In genomic region chr7:2100278-2101205, GRCh38 we compare ENCODE assay signal across 9 cellular contexts.
DNase-seq lines count a peak whose midpoint lies in the region; ATAC-seq and TF ChIP-seq lines count a peak whose summit lies in the region.
"Had no signal": no experiment of that assay in that cellular context is flagged by ENCODE, and none has a peak within 500 bp of the region (broad histone marks: within the 10 kb centered on the region; RNA-seq: fewer than 3 reads in every experiment).

No MANE protein-coding gene starts in this region.

- intact Hi-C loops in activated naive CD4-positive, alpha-beta T cell treated with anti-CD3 and anti-CD28 coated beads for 36 hours (cut with micrococcal nuclease) = loop anchor here (5.0 kb wide), 6 partner anchors 132 to 528 kb away; partner anchors contain the start of genes EIF3B, MAD1L1 and PSMG3
- intact Hi-C loops in activated CD8-positive, alpha-beta T cell treated with anti-CD3 and anti-CD28 coated beads for 36 hours (cut with micrococcal nuclease) = no loop called here

- CTCF ChIA-PET in activated naive CD4-positive, alpha-beta T cell treated with anti-CD3 and anti-CD28 coated beads for 36 hours (lab: Charles Lee) = interaction anchor here (0.6 to 1.8 kb wide), 3 partner anchors 60 to 367 kb away, joined by 3 to 4 read pairs (median 3); no protein-coding TSS in a partner anchor
- CTCF ChIA-PET in activated CD8-positive, alpha-beta T cell treated with anti-CD3 and anti-CD28 coated beads for 36 hours (lab: Charles Lee) = interaction anchor here (0.8 to 1.2 kb wide), 2 partner anchors 13 to 58 kb away, joined by 3 read pairs; no protein-coding TSS in a partner anchor

- TF ChIP-seq CTCF in activated CD8-positive, alpha-beta T cell treated with anti-CD3 and anti-CD28 coated beads for 36 hours (IDR thresholded peaks at IDR 0.05) = peak; percentile 14

- POLR2A ChIA-PET in activated CD8-positive, alpha-beta T cell treated with anti-CD3 and anti-CD28 coated beads for 36 hours (lab: Charles Lee) = interaction anchor here (1.4 to 1.5 kb wide), 2 partner anchors 8 to 19 kb away, joined by 3 read pairs; no protein-coding TSS in a partner anchor

- no peak overlapping the region for H3K27ac Mint-ChIP-seq in activated naive CD4-positive, alpha-beta T cell treated with anti-CD3 and anti-CD28 coated beads for 36 hours
- H3K27ac Mint-ChIP-seq in activated CD8-positive, alpha-beta T cell treated with anti-CD3 and anti-CD28 coated beads for 36 hours = peak overlapping the region; percentile 73
- peak overlapping the region; percentile 81 for H3K27ac Mint-ChIP-seq in stimulated activated naive CD8-positive, alpha-beta T cell treated with anti-CD3 and anti-CD28 coated beads, Interleukin-15, Interleukin-2, amounts not matched to agents 100 ng/mL and 50 ng/mL, for 24 hours

- H3K36me3 Mint-ChIP-seq in activated naive CD4-positive, alpha-beta T cell treated with anti-CD3 and anti-CD28 coated beads for 36 hours (ENCODE audit: low read depth) = peaks cover 1% of the 10 kb centered on the region
- peaks cover 2% of the 10 kb centered on the region for H3K36me3 Mint-ChIP-seq in activated CD8-positive, alpha-beta T cell treated with anti-CD3 and anti-CD28 coated beads for 36 hours (ENCODE audit: low read depth)
- H3K36me3 Mint-ChIP-seq in stimulated activated naive CD8-positive, alpha-beta T cell treated with anti-CD3 and anti-CD28 coated beads, Interleukin-15, Interleukin-2, amounts not matched to agents 100 ng/mL and 50 ng/mL, for 24 hours (ENCODE audit: low read depth) = peaks cover 5% of the 10 kb centered on the region

- peaks cover 58% of the 10 kb centered on the region for H3K4me1 Mint-ChIP-seq in activated naive CD4-positive, alpha-beta T cell treated with anti-CD3 and anti-CD28 coated beads for 36 hours (ENCODE audit: low read depth)
- H3K4me1 Mint-ChIP-seq in activated CD8-positive, alpha-beta T cell treated with anti-CD3 and anti-CD28 coated beads for 36 hours (ENCODE audit: low read depth) = peaks cover 54% of the 10 kb centered on the region
- H3K4me1 Mint-ChIP-seq in stimulated activated naive CD8-positive, alpha-beta T cell treated with anti-CD3 and anti-CD28 coated beads, Interleukin-15, Interleukin-2, amounts not matched to agents 100 ng/mL and 50 ng/mL, for 24 hours (ENCODE audit: low read depth) = peaks cover 74% of the 10 kb centered on the region

- ATAC-seq in HG03025 (IDR thresholded peaks at IDR 0.05; ENCODE audit: low FRiP score, unreplicated experiment) (peak; percentile 45), GM21360 (IDR thresholded peaks at IDR 0.05; ENCODE audit: unreplicated experiment) (no peak), HG02884 (IDR thresholded peaks at IDR 0.05; ENCODE audit: unreplicated experiment) (no peak)
- peak; percentile 52 for ATAC-seq in activated CD8-positive, alpha-beta T cell treated with anti-CD3 and anti-CD28 coated beads for 36 hours
- ATAC-seq: lower lobe of right lung had no signal

- peak; percentile 71 for DNase-seq in activated naive CD4-positive, alpha-beta T cell treated with anti-CD3 and anti-CD28 coated beads for 36 hours
- DNase-seq in activated naive CD4-positive, alpha-beta T cell treated with Interleukin-2 at 50 U/mL for 16 hours = no peak
- DNase-seq in activated CD8-positive, alpha-beta T cell treated with anti-CD3 and anti-CD28 coated beads for 36 hours = peak; percentile 73
- DNase-seq in DMS79 (lab: John Stamatoyannopoulos, UW) = no peak
- DNase-seq: lower lobe of right lung had no signal

- no peaks in the 10 kb centered on the region for H3K9me3 Mint-ChIP-seq in activated naive CD4-positive, alpha-beta T cell treated with anti-CD3 and anti-CD28 coated beads for 36 hours
- no peaks in the 10 kb centered on the region for H3K9me3 Mint-ChIP-seq in activated CD8-positive, alpha-beta T cell treated with anti-CD3 and anti-CD28 coated beads for 36 hours
- H3K9me3 Mint-ChIP-seq in stimulated activated naive CD8-positive, alpha-beta T cell treated with anti-CD3 and anti-CD28 coated beads, Interleukin-15, Interleukin-2, amounts not matched to agents 100 ng/mL and 50 ng/mL, for 24 hours = no peaks in the 10 kb centered on the region

- H3K27me3 Mint-ChIP-seq in activated naive CD4-positive, alpha-beta T cell treated with anti-CD3 and anti-CD28 coated beads for 36 hours (ENCODE audit: low read depth) = no peaks in the 10 kb centered on the region
- H3K27me3 Mint-ChIP-seq in activated CD8-positive, alpha-beta T cell treated with anti-CD3 and anti-CD28 coated beads for 36 hours = no peaks in the 10 kb centered on the region
- H3K27me3 Mint-ChIP-seq in stimulated activated naive CD8-positive, alpha-beta T cell treated with anti-CD3 and anti-CD28 coated beads, Interleukin-15, Interleukin-2, amounts not matched to agents 100 ng/mL and 50 ng/mL, for 24 hours = no peaks in the 10 kb centered on the region

- H3K4me3 Mint-ChIP-seq in activated naive CD4-positive, alpha-beta T cell treated with anti-CD3 and anti-CD28 coated beads for 36 hours = no peak overlapping the region
- no peak overlapping the region for H3K4me3 Mint-ChIP-seq in activated CD8-positive, alpha-beta T cell treated with anti-CD3 and anti-CD28 coated beads for 36 hours
- H3K4me3 Mint-ChIP-seq in stimulated activated naive CD8-positive, alpha-beta T cell treated with anti-CD3 and anti-CD28 coated beads, Interleukin-15, Interleukin-2, amounts not matched to agents 100 ng/mL and 50 ng/mL, for 24 hours = peak overlapping the region; percentile 39

Comparison
In these comparisons a context has a peak if more than half of its experiments do, and no peak if none do; other contexts are left out.
1. DNase-seq: peak in activated naive CD4-positive, alpha-beta T cell treated with anti-CD3 and anti-CD28 coated beads for 36 hours (single experiment) and activated CD8-positive, alpha-beta T cell treated with anti-CD3 and anti-CD28 coated beads for 36 hours (single experiment); none in activated naive CD4-positive, alpha-beta T cell treated with Interleukin-2 at 50 U/mL for 16 hours (single experiment) and DMS79 (single experiment).
2. ATAC-seq: peak in HG03025 (single experiment) and activated CD8-positive, alpha-beta T cell treated with anti-CD3 and anti-CD28 coated beads for 36 hours (single experiment); none in GM21360 (single experiment) and HG02884 (single experiment).